In the genomic region with DNA sequence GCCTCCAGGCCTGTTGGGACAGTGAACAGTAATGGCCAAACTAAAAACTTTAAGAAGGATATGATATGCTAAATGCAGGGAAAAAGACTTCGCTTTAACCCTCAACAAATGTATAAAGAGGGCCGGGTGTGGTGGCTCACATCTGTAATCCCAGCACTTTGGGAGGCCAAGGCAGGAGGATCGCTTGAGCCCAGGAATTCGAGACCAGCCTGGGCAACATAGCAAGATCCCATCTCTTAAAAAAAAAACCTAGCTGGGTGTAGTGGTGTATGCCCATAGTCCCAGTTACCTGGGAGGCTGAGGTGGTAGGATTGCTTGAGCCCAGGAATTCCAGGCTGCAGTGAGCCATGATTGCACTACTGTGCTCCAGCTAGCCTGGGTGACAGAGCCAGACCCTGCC, we compare ENCODE assay signal across 1 cellular context.
TF ChIP-seq lines count a peak whose summit lies in the region.

No MANE protein-coding gene starts in this region.

TF ChIP-seq in WTC11, 78 proteins besides CTCF, POLR2A, EP300 and RAD21:
- peak; percentile 30; the same call in 1 of the 2 replicates for TF ChIP-seq ZNF121 (CRISPR knock-in tag; IDR thresholded peaks at IDR 0.05)
